In the genomic region with DNA sequence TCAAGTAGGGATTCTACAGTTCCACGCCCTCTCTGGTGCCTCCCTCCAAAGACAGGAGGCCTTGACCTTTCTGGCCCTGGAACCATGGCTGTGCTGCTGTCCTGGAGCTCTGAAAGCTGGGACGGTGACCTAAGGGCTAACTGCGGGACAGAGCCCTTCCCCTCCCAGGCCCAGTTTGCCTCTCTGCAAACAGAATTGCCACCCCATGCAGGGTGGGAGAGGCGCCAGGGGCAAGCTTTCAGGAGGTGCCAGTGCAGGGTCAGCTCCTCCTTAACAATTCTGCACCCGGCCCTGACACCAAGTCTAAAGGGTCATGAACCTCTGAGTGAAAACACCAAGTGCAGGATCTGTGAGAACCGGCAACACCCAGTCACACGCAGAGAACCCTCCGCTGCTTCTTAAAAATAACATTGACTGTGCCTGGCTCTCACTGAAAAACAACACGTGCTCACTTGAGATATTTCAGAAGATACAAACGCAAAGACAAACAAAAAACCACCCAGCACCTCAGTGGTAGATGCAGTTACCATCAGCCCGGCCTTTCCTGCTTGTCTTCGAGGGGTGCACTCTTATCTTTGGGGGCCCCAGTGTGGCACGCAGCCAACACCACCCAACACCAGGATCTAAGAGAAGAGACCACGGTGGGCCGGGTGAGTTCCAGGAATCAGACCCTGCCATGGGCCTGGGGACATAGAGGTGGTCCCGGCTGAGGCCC, we compare ENCODE assay signal across 9 cellular contexts. TPM values are rescaled to one million over a fixed set of nuclear protein-coding genes. Genes with fewer than 3 reads are reported as not detected.
DNase-seq lines count a peak whose midpoint lies in the region; ATAC-seq and TF ChIP-seq lines count a peak whose summit lies in the region.
"Had no signal": no experiment of that assay in that cellular context is flagged by ENCODE, and none has a peak within 500 bp of the region (broad histone marks: within the 10 kb centered on the region; RNA-seq: fewer than 3 reads in every experiment).

No MANE protein-coding gene starts in this region.

- H3K4me3 ChIP-seq in body of pancreas (no peak overlapping the region), skeletal muscle tissue (ENCODE audit: low read length in 3 of 3) (peak overlapping the region; percentile 54 to 81 (median 79))

- no peak for TF ChIP-seq POLR2A in body of pancreas (IDR thresholded peaks at IDR 0.05)

- peaks cover 68% of the 10 kb centered on the region for H3K4me1 ChIP-seq in body of pancreas
- H3K4me1 ChIP-seq in skeletal muscle tissue (ENCODE audit: control insufficient read depth in 3 of 3, insufficient read depth in 3 of 3, low read length in 3 of 3) = peaks cover 65 to 88% (median 71%) of the 10 kb centered on the region in 3 donors

- no peaks in the 10 kb centered on the region for H3K9me3 ChIP-seq in body of pancreas
- H3K9me3 ChIP-seq in skeletal muscle tissue (ENCODE audit: control insufficient read depth in 3 of 3, low read length in 3 of 3) = no peaks in the 10 kb centered on the region

- ATAC-seq in body of pancreas (no peak), GM19397 (IDR thresholded peaks at IDR 0.05; ENCODE audit: unreplicated experiment) (no peak)

- H3K36me3 Mint-ChIP-seq in IgD-negative memory B cell (no peaks in the 10 kb centered on the region), immature natural killer cell (no peaks in the 10 kb centered on the region)

- DNase-seq in body of pancreas = peak in 2 of 4 donors; percentile 7 to 33
- DNase-seq in immature natural killer cell = no peak
- DNase-seq in HK-2 (ENCODE audit: unreplicated experiment) = no peak
- DNase-seq in NCI-H146 (lab: John Stamatoyannopoulos, UW) = no peak
- DNase-seq in OCI-M2 (lab: John Stamatoyannopoulos, UW; ENCODE audit: unreplicated experiment) = no peak
- DNase-seq: MV-4-11 had no signal

- intact Hi-C loops in body of pancreas (cut with DNase I) = no loop called here

- H3K4me3 Mint-ChIP-seq in IgD-negative memory B cell = peak overlapping the region; percentile 48 to 76 (median 58)
- H3K4me3 Mint-ChIP-seq in immature natural killer cell = peak overlapping the region; percentile 9 to 78 (median 64)

- H3K27ac ChIP-seq in body of pancreas (peak overlapping the region in 3 of 4 donors; percentile 66 to 85 (median 78)), skeletal muscle tissue (ENCODE audit: low read depth, low read length) (peak overlapping the region; percentile 98)

- H3K27me3 Mint-ChIP-seq in IgD-negative memory B cell (peaks cover 13% of the 10 kb centered on the region), immature natural killer cell (ENCODE audit: low read depth in 3 of 3) (peaks cover 2 to 14% (median 3%) of the 10 kb centered on the region in 3 donors)

- H3K9ac ChIP-seq in skeletal muscle tissue (ENCODE audit: low read depth in 1 of 3, low read length in 3 of 3) = peak overlapping the region; percentile 77 to 95 (median 89)

- no peak for TF ChIP-seq CTCF in body of pancreas (IDR thresholded peaks at IDR 0.05)

- H3K36me3 ChIP-seq in body of pancreas (replicated peaks in 1 of 2; ENCODE audit: insufficient read depth in 1 of 2, low read depth in 2 of 2) (no peaks in the 10 kb centered on the region), skeletal muscle tissue (ENCODE audit: control insufficient read depth in 3 of 3, insufficient read depth in 3 of 3, low read length in 3 of 3) (peaks cover 4 to 20% (median 7%) of the 10 kb centered on the region in 3 donors)

- H3K9me3 Mint-ChIP-seq in IgD-negative memory B cell (no peaks in the 10 kb centered on the region), immature natural killer cell (peaks cover 0 to 2% (median 0%) of the 10 kb centered on the region in 6 donors)

- 38 to 39% methylated on average over 12 to 16 of the region's 16 CpGs for WGBS in body of pancreas, 2 donors

- no peak overlapping the region for H3K27ac Mint-ChIP-seq in IgD-negative memory B cell
- H3K27ac Mint-ChIP-seq in immature natural killer cell = no peak overlapping the region

- H3K4me1 Mint-ChIP-seq in IgD-negative memory B cell (peaks cover 0 to 9% (median 4%) of the 10 kb centered on the region in 3 donors), immature natural killer cell (peaks cover 0 to 7% of the 10 kb centered on the region in 2 donors)

- H3K27me3 ChIP-seq in body of pancreas (no peaks in the 10 kb centered on the region), skeletal muscle tissue (ENCODE audit: control insufficient read depth in 3 of 3, insufficient read depth in 3 of 3, low read length in 3 of 3) (no peaks in the 10 kb centered on the region)

RNA-seq across cellular contexts. Expression of a gene that starts 1.1 kb away (rescaled TPM):
- 17.0 TPM for polyA plus RNA-seq in IgD-negative memory B cell
- 10 to 100 TPM; 13.5 to 33.0 TPM for total RNA-seq in body of pancreas
- polyA plus RNA-seq in immature natural killer cell = under 1 TPM in 2 of 3 donors, not detected in 1; 0.24 to 0.56 TPM
- total RNA-seq in skeletal muscle tissue = 4.7 TPM

Comparison
In these comparisons a context has a peak if more than half of its experiments do, and no peak if none do; other contexts are left out.
1. H3K4me3 ChIP-seq: peak in skeletal muscle tissue (3 of 3); none in body of pancreas (0 of 2).